9 cellular contexts compared by ENCODE assay signal in genomic region chr17:2394775-2395191, GRCh38. TPM values are rescaled to one million over a fixed set of nuclear protein-coding genes. Genes with fewer than 3 reads are reported as not detected.
A peak's percentile ranks its signal among the peaks of the same experiment; 100 is the strongest.
DNase-seq lines count a peak whose midpoint lies in the region; ATAC-seq, FAIRE-seq and TF ChIP-seq lines count a peak whose summit lies in the region.
"Had no signal": no experiment of that assay in that cellular context is flagged by ENCODE, and none has a peak within 500 bp of the region (broad histone marks: within the 10 kb centered on the region; RNA-seq: fewer than 3 reads in every experiment).

No MANE protein-coding gene starts in this region.

- no peak overlapping the region for H4K5ac ChIP-seq in H9 (ENCODE audit: insufficient read length, low read depth, low read length)

- WGBS in H9 (ENCODE audit: extremely low coverage, insufficient read length, low lambda C conversion rate) = no CpG with 5 or more reads among the region's 16 CpGs
- 90 to 94% (median 92%) methylated on average over 13 to 16 of the region's 16 CpGs for WGBS in spleen, 5 donors

- H3K36me3 ChIP-seq in kidney (ENCODE audit: control insufficient read depth in 1 of 2, insufficient read depth in 2 of 2, low read length in 2 of 2) (peaks cover 0 to 5% of the 10 kb centered on the region in 2 donors), spleen (peaks cover 0 to 16% (median 0%) of the 10 kb centered on the region in 6 donors), MM.1S (replicated peaks; ENCODE audit: insufficient read depth, low read length) (no peaks in the 10 kb centered on the region)

- no peaks in the 10 kb centered on the region for H3K79me1 ChIP-seq in H9 (ENCODE audit: insufficient read depth, low read depth, low read length, poor library complexity, severe bottlenecking)

- no peaks in the 10 kb centered on the region for H3K27me3 ChIP-seq in H9 (ENCODE audit: insufficient read depth, low read length)
- H3K27me3 ChIP-seq in spleen (replicated peaks in 1 of 7) = no peaks in the 10 kb centered on the region
- H3K27me3 ChIP-seq in MM.1S (replicated peaks; ENCODE audit: insufficient read depth, low read length) = no peaks in the 10 kb centered on the region

- no peaks in the 10 kb centered on the region; a peak in 2 of 5 replicates for H3K9me3 Mint-ChIP-seq in H9
- no peaks in the 10 kb centered on the region for H3K9me3 Mint-ChIP-seq in activated T-helper 2 cell treated with anti-CD3 and anti-CD28 coated beads, Interferon-gamma antibody, Interleukin-2, Interleukin-4, amounts not matched to agents 10 μg/mL and 5 μg/mL and 100 μg/mL, durations not matched to agents 14 hours and 24 hours and 36 hours

- no peak overlapping the region for H3K27ac ChIP-seq in H9 (ENCODE audit: insufficient read length, low read depth, low read length)
- H3K27ac ChIP-seq in kidney (ENCODE audit: low read depth in 2 of 2, low read length in 2 of 2) = peak overlapping the region; percentile 97 to 100
- H3K27ac ChIP-seq in spleen = peak overlapping the region in 7 of 8 donors; percentile 97 to 100 (median 99)
- H3K27ac ChIP-seq in MM.1S (ENCODE audit: low read length) = no peak overlapping the region

- H3K56ac ChIP-seq in H9 (ENCODE audit: insufficient read length, low read depth, low read length) = no peak overlapping the region

- H3K9me3 ChIP-seq in H9 (ENCODE audit: control insufficient read depth, low read depth, low read length) (no peaks in the 10 kb centered on the region), kidney (ENCODE audit: control insufficient read depth in 1 of 2, low read length in 2 of 2) (no peaks in the 10 kb centered on the region), spleen (no peaks in the 10 kb centered on the region), MM.1S (replicated peaks; ENCODE audit: insufficient read depth, low read length) (no peaks in the 10 kb centered on the region)

- no peak overlapping the region for H2BK12ac ChIP-seq in H9 (ENCODE audit: insufficient read length, low read depth, low read length)

- peaks cover 12% of the 10 kb centered on the region for H3K23me2 ChIP-seq in H9 (ENCODE audit: insufficient read length, low read depth, low read length, poor library complexity, severe bottlenecking)

- peaks cover 20% of the 10 kb centered on the region for H3F3A ChIP-seq in MM.1S (ENCODE audit: insufficient read depth, low read length)

- H4K91ac ChIP-seq in H9 (ENCODE audit: insufficient read length, low read depth, low read length) = no peak overlapping the region

- H3K4me3 Mint-ChIP-seq in H9 = peak overlapping the region in 1 of 2 experiments; percentile 86; a peak in 2 of 5 replicates
- H3K4me3 Mint-ChIP-seq in activated T-helper 2 cell treated with anti-CD3 and anti-CD28 coated beads, Interferon-gamma antibody, Interleukin-2, Interleukin-4, amounts not matched to agents 10 μg/mL and 5 μg/mL and 100 μg/mL, durations not matched to agents 14 hours and 24 hours and 36 hours (ENCODE audit: low read depth) = peak overlapping the region; percentile 45

- no peak overlapping the region for H2BK5ac ChIP-seq in H9 (ENCODE audit: insufficient read length, low read length)

- DNase-seq in H9 (peak; percentile 28), kidney (peak; percentile 81), spleen (peak; percentile 85), dermis blood vessel endothelial cell (no peak), NCI-H524 (lab: John Stamatoyannopoulos, UW) (no peak), MM.1S (no peak)
- DNase-seq in activated T-helper 2 cell treated with anti-CD3 and anti-CD28 coated beads, Interferon-gamma antibody, Interleukin-2, Interleukin-4, amounts not matched to agents 10 μg/mL and 5 μg/mL and 100 μg/mL, durations not matched to agents 14 hours and 24 hours and 36 hours (ENCODE audit: low spot score) = no peak
- DNase-seq: NK-92 treated with Interleukin-12 subunit alpha and Interleukin-12 subunit beta, amount 100 ng/mL, for 24 hours had no signal

- H3K27ac Mint-ChIP-seq in H9 = no peak overlapping the region
- H3K27ac Mint-ChIP-seq in activated T-helper 2 cell treated with anti-CD3 and anti-CD28 coated beads, Interferon-gamma antibody, Interleukin-2, Interleukin-4, amounts not matched to agents 10 μg/mL and 5 μg/mL and 100 μg/mL, durations not matched to agents 14 hours and 24 hours and 36 hours = peak overlapping the region; percentile 91

- no peak for TF ChIP-seq POLR2A in spleen (IDR thresholded peaks at IDR 0.05)

- no peak overlapping the region for H3T11ph ChIP-seq in H9 (ENCODE audit: low read length)

- intact Hi-C loops in activated T-helper 2 cell treated with anti-CD3 and anti-CD28 coated beads, Interferon-gamma antibody, Interleukin-2, Interleukin-4, amounts not matched to agents 10 μg/mL and 5 μg/mL and 100 μg/mL, durations not matched to agents 14 hours and 24 hours and 36 hours (cut with micrococcal nuclease) = no loop called here
- intact Hi-C loops in kidney (cut with DNase I) = no loop called here
- intact Hi-C loops in spleen (cut with DNase I; ENCODE audit: low total_unique reads) = no loop called here

- H2BK20ac ChIP-seq in H9 (ENCODE audit: low read depth, low read length, poor library complexity, severe bottlenecking) = no peak overlapping the region

- peaks cover 40 to 54% of the 10 kb centered on the region in 2 experiments for H3K4me1 Mint-ChIP-seq in H9
- peaks cover 46% of the 10 kb centered on the region for H3K4me1 Mint-ChIP-seq in activated T-helper 2 cell treated with anti-CD3 and anti-CD28 coated beads, Interferon-gamma antibody, Interleukin-2, Interleukin-4, amounts not matched to agents 10 μg/mL and 5 μg/mL and 100 μg/mL, durations not matched to agents 14 hours and 24 hours and 36 hours (ENCODE audit: low read depth)

- H3K36me3 Mint-ChIP-seq in H9 (ENCODE audit: insufficient read depth in 1 of 3, low read depth in 3 of 3) = peaks cover 2 to 12% (median 4%) of the 10 kb centered on the region in 3 experiments; a peak in 5 of 7 replicates
- peaks cover 13% of the 10 kb centered on the region for H3K36me3 Mint-ChIP-seq in activated T-helper 2 cell treated with anti-CD3 and anti-CD28 coated beads, Interferon-gamma antibody, Interleukin-2, Interleukin-4, amounts not matched to agents 10 μg/mL and 5 μg/mL and 100 μg/mL, durations not matched to agents 14 hours and 24 hours and 36 hours (ENCODE audit: low read depth)

- no peak overlapping the region for H3K4ac ChIP-seq in H9 (ENCODE audit: low read depth, low read length)

- TF ChIP-seq CTCF in H9 (conservative IDR thresholded peaks at IDR 0.05) (no peak), kidney (IDR thresholded peaks at IDR 0.05; ENCODE audit: borderline replicate concordance, extremely low read depth, insufficient read depth) (no peak), spleen (IDR thresholded peaks at IDR 0.05 in 8 of 11, conservative IDR thresholded peaks at IDR 0.05 in 3 of 11) (no peak), MM.1S (IDR thresholded peaks at IDR 0.05; ENCODE audit: low read length) (no peak)

- H3K9ac ChIP-seq in H9 (ENCODE audit: extremely low read depth, insufficient read length, low read length) (no peak overlapping the region), kidney (ENCODE audit: low read length in 2 of 2) (peak overlapping the region in 1 of 2 donors; percentile 17), MM.1S (ENCODE audit: low read length) (no peak overlapping the region)

- no peak for ATAC-seq in HG03565 (IDR thresholded peaks at IDR 0.05; ENCODE audit: unreplicated experiment)

- H3K4me3 ChIP-seq in kidney (ENCODE audit: low read length in 2 of 2) (no peak overlapping the region), spleen (peak overlapping the region in 1 of 8 donors; percentile 97), MM.1S (ENCODE audit: low read length) (no peak overlapping the region)

- H3K9me2 ChIP-seq in MM.1S (replicated peaks; ENCODE audit: insufficient read depth, low read length) = no peaks in the 10 kb centered on the region

- H3K27me3 Mint-ChIP-seq in H9 (ENCODE audit: low read depth) = no peaks in the 10 kb centered on the region
- H3K27me3 Mint-ChIP-seq in activated T-helper 2 cell treated with anti-CD3 and anti-CD28 coated beads, Interferon-gamma antibody, Interleukin-2, Interleukin-4, amounts not matched to agents 10 μg/mL and 5 μg/mL and 100 μg/mL, durations not matched to agents 14 hours and 24 hours and 36 hours (ENCODE audit: low read depth) = no peaks in the 10 kb centered on the region

- FAIRE-seq in kidney (lab: Jason Lieb, UNC) = no peak

- no peak overlapping the region for H2BK120ac ChIP-seq in H9 (ENCODE audit: low read depth, low read length, poor library complexity, severe bottlenecking)

- H4K20me1 ChIP-seq in H9 (ENCODE audit: control insufficient read depth, insufficient read depth, insufficient read length) (no peaks in the 10 kb centered on the region), MM.1S (ENCODE audit: insufficient read depth, low read length) (no peaks in the 10 kb centered on the region)

- H2AK5ac ChIP-seq in H9 (ENCODE audit: insufficient read length, low read length) = no peak overlapping the region

- no peak overlapping the region for H3K23ac ChIP-seq in H9 (ENCODE audit: insufficient read length, low read depth, low read length)

- no peak overlapping the region for H3K4me2 ChIP-seq in H9 (ENCODE audit: insufficient read depth, insufficient read length, low read length)
- no peak overlapping the region for H3K4me2 ChIP-seq in MM.1S (ENCODE audit: low read depth, low read length)

- H2AFZ ChIP-seq in H9 (ENCODE audit: low read length) = no peak overlapping the region
- no peak overlapping the region for H2AFZ ChIP-seq in MM.1S (ENCODE audit: low read length)

- no peak overlapping the region for H3K14ac ChIP-seq in H9 (ENCODE audit: insufficient read depth, low read length)

- H4K8ac ChIP-seq in H9 (replicated peaks; ENCODE audit: insufficient read length, low read depth, low read length) = no peak overlapping the region

- no peak overlapping the region for H2BK15ac ChIP-seq in H9 (ENCODE audit: low read depth, low read length)

- H3K79me2 ChIP-seq in H9 (ENCODE audit: insufficient read depth, low read length) = peaks cover 2% of the 10 kb centered on the region; the same call in 1 of the 2 replicates
- peaks cover 70% of the 10 kb centered on the region for H3K79me2 ChIP-seq in MM.1S (ENCODE audit: low read length)

- peaks cover 11% of the 10 kb centered on the region; the same call in 1 of the 2 replicates for H3K4me1 ChIP-seq in H9 (ENCODE audit: insufficient read depth, low read length)
- peaks cover 48 to 51% of the 10 kb centered on the region in 2 donors for H3K4me1 ChIP-seq in kidney (ENCODE audit: control insufficient read depth in 1 of 2, insufficient read depth in 1 of 2, low read depth in 1 of 2, low read length in 2 of 2)
- H3K4me1 ChIP-seq in spleen = peaks cover 64 to 84% (median 81%) of the 10 kb centered on the region in 6 donors
- H3K4me1 ChIP-seq in MM.1S (ENCODE audit: low read length) = peaks cover 9% of the 10 kb centered on the region

- H3K18ac ChIP-seq in H9 (ENCODE audit: insufficient read length, low read depth, low read length) = no peak overlapping the region

RNA-seq across cellular contexts. Expression of gene MNT, which starts 6.1 kb away (rescaled TPM):
- 37.4 and 38.9 TPM in 2 replicates for total RNA-seq in H9 (2021)
- total RNA-seq in activated T-helper 2 cell treated with anti-CD3 and anti-CD28 coated beads, Interferon-gamma antibody, Interleukin-2, Interleukin-4, amounts not matched to agents 10 μg/mL and 5 μg/mL and 100 μg/mL, durations not matched to agents 14 hours and 24 hours and 36 hours = 28.1 and 30.4 TPM in 2 replicates
- total RNA-seq in kidney = 39.8 TPM
- 3.7 TPM for polyA plus RNA-seq in kidney (ENCODE audit: insufficient read depth, low read depth, low replicate concordance)
- 10 to 100 TPM; 18.9 to 38.5 (median 28.8) TPM for total RNA-seq in spleen
- polyA plus RNA-seq in spleen = 10 to 100 TPM in 1 of 3 donors, 1 to 10 TPM in 2; 2.8 to 11.1 (median 2.8) TPM
- 3.9 and 5.1 TPM in 2 replicates for total RNA-seq in dermis blood vessel endothelial cell

RNA-seq across cellular contexts. Expression of gene SGSM2, which starts 57.5 kb away (rescaled TPM):
- 41.5 and 45.6 TPM in 2 replicates for total RNA-seq in H9 (2021)
- total RNA-seq in activated T-helper 2 cell treated with anti-CD3 and anti-CD28 coated beads, Interferon-gamma antibody, Interleukin-2, Interleukin-4, amounts not matched to agents 10 μg/mL and 5 μg/mL and 100 μg/mL, durations not matched to agents 14 hours and 24 hours and 36 hours = 50.6 and 55.4 TPM in 2 replicates
- total RNA-seq in kidney = 58.0 TPM
- polyA plus RNA-seq in kidney (ENCODE audit: insufficient read depth, low read depth, low replicate concordance) = 33.7 TPM
- total RNA-seq in spleen = 10 to 100 TPM; 53.6 to 90.4 (median 68.8) TPM
- polyA plus RNA-seq in spleen = 10 to 100 TPM; 30.7 to 83.8 (median 70.8) TPM
- total RNA-seq in dermis blood vessel endothelial cell = 52.6 and 70.3 TPM in 2 replicates

RNA-seq across cellular contexts. Expression of gene TSR1, which starts 58.5 kb away (rescaled TPM):
- total RNA-seq in H9 (2021) (81.1 and 83.3 TPM in 2 replicates), kidney (24.4 TPM), spleen (10 to 100 TPM; 17.7 to 30.4 (median 26.1) TPM), dermis blood vessel endothelial cell (44.8 and 56.3 TPM in 2 replicates)
- 75.9 and 78.3 TPM in 2 replicates for total RNA-seq in activated T-helper 2 cell treated with anti-CD3 and anti-CD28 coated beads, Interferon-gamma antibody, Interleukin-2, Interleukin-4, amounts not matched to agents 10 μg/mL and 5 μg/mL and 100 μg/mL, durations not matched to agents 14 hours and 24 hours and 36 hours
- polyA plus RNA-seq in kidney (ENCODE audit: insufficient read depth, low read depth, low replicate concordance) (9.1 TPM), spleen (10 to 100 TPM in 1 of 3 donors, 1 to 10 TPM in 2; 8.2 to 12.7 (median 9.2) TPM)

Comparison
In these comparisons a context has a peak if more than half of its experiments do, and no peak if none do; other contexts are left out.
1. DNase-seq: peak in H9 (single experiment), kidney (single experiment) and spleen (single experiment); none in activated T-helper 2 cell treated with anti-CD3 and anti-CD28 coated beads, Interferon-gamma antibody, Interleukin-2, Interleukin-4, amounts not matched to agents 10 μg/mL and 5 μg/mL and 100 μg/mL, durations not matched to agents 14 hours and 24 hours and 36 hours (single experiment), dermis blood vessel endothelial cell (single experiment), NCI-H524 (0 of 2) and MM.1S (single experiment).
2. H3K27ac ChIP-seq: peak in kidney (2 of 2) and spleen (7 of 8); none in H9 (single experiment) and MM.1S (single experiment).